6 cellular contexts compared by ENCODE assay signal in the genomic region with DNA sequence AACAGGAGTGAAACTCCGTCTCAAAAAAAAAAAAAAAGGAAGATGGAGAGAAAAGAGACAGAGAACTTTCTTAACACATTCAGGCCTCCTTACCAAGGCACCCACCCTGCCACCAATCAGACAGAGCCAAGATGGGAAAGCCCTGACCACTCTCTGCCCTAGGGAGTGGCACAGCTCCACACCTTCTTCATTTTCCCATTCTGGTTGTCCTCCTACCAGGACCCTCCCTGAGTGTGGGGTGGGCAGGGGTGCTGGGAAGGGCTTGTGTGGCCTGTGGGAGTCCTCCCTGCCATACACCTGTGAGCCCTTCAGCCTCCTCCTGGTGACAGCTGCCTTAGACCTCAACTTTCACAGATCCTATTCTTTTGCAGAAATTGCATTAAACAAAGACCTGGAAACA.
"Had no signal": no experiment of that assay in that cellular context is flagged by ENCODE, and none has a peak within 500 bp of the region (broad histone marks: within the 10 kb centered on the region; RNA-seq: fewer than 3 reads in every experiment).

No MANE protein-coding gene starts in this region.

- H3K4me1 Mint-ChIP-seq: IgD-negative memory B cell had no signal

- ATAC-seq: HepG2, K562 had no signal

- H3K27ac ChIP-seq: HL-60 had no signal

- H3K36me3 Mint-ChIP-seq: IgD-negative memory B cell had no signal

- H3K4me3 ChIP-seq: K562 had no signal

- H3K27me3 Mint-ChIP-seq: IgD-negative memory B cell had no signal

- DNase-seq: IMR-90, KBM-7 had no signal
